ENCODE assay signal across 15 cellular contexts in the genomic region with DNA sequence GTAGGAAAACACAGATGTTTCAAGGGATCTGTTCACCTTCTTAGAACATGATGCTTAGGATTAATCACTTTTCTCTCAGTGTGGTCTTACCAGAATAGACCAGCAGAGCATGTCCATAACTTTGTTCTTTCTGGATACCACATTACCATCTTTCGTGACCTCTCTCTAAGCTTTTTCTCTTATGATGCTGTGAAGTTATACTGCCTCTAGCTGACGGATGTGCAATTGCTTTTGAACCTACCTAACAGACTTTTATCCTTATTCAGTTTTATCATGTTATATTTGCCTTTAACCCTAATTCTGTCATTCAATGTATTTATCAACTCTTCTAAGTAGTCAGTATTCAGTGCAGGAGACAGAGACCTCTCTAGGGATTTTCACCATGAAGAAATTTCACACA.
DNase-seq lines count a peak whose midpoint lies in the region; ATAC-seq and TF ChIP-seq lines count a peak whose summit lies in the region.
"Had no signal": no experiment of that assay in that cellular context is flagged by ENCODE, and none has a peak within 500 bp of the region (broad histone marks: within the 10 kb centered on the region; RNA-seq: fewer than 3 reads in every experiment).

No MANE protein-coding gene starts in this region.

- H3K27ac ChIP-seq in endodermal cell (ENCODE audit: low read depth, low read length) (no peak overlapping the region), smooth muscle cell (ENCODE audit: low read depth) (no peak overlapping the region)
- H3K27ac ChIP-seq: sigmoid colon, suprapubic skin had no signal

- H3K9me3 ChIP-seq in endodermal cell (ENCODE audit: control insufficient read depth, low read length): no peaks in the 10 kb centered on the region
- no peaks in the 10 kb centered on the region for H3K9me3 ChIP-seq in smooth muscle cell (replicated peaks; ENCODE audit: low read depth)
- H3K9me3 ChIP-seq: sigmoid colon, suprapubic skin had no signal

- H3K27me3 ChIP-seq in endodermal cell (ENCODE audit: control insufficient read depth, insufficient read depth, low read length, poor library complexity, severe bottlenecking) (no peaks in the 10 kb centered on the region), smooth muscle cell (ENCODE audit: low read depth) (no peaks in the 10 kb centered on the region)
- H3K27me3 ChIP-seq: sigmoid colon, suprapubic skin had no signal

- no peaks in the 10 kb centered on the region for H4K20me1 ChIP-seq in smooth muscle cell (ENCODE audit: low read depth)

- H3K27me3 Mint-ChIP-seq in endodermal cell (ENCODE audit: insufficient read depth): peaks cover 2% of the 10 kb centered on the region

- intact Hi-C loops in head of caudate nucleus (cut with DNase I): no loop called here

- no peaks in the 10 kb centered on the region for H3K4me1 Mint-ChIP-seq in endodermal cell

- no peak overlapping the region for H3K4me2 ChIP-seq in smooth muscle cell

- no peaks in the 10 kb centered on the region for H3K79me2 ChIP-seq in smooth muscle cell (ENCODE audit: low read depth)

- peak; percentile 16 for DNase-seq in DMS53 (lab: John Stamatoyannopoulos, UW)
- no peak for DNase-seq in DMS53 treated with DMSO at 0.1 percent for 48 hours (lab: John Stamatoyannopoulos, UW; ENCODE audit: unreplicated experiment)
- DNase-seq in NAMALWA (ENCODE audit: low spot score): peak; percentile 4
- no peak for DNase-seq in endodermal cell
- no peak for DNase-seq in smooth muscle cell (lab: John Stamatoyannopoulos, UW; ENCODE audit: unreplicated experiment)
- no peak for DNase-seq in head of caudate nucleus
- DNase-seq: 8988T; activated naive CD4-positive, alpha-beta T cell treated with anti-CD3 and anti-CD28 coated beads for 36 hours; DMS79; islet precursor cell; NCI-H1436 treated with DMSO at 0.1 percent for 48 hours; sigmoid colon had no signal

- TF ChIP-seq CTCF in endodermal cell (conservative IDR thresholded peaks at IDR 0.05): peak; percentile 71
- peak; percentile 4 for TF ChIP-seq CTCF in smooth muscle cell (IDR thresholded peaks at IDR 0.05; ENCODE audit: borderline replicate concordance, insufficient read depth, poor library complexity, severe bottlenecking)

- H3K36me3 ChIP-seq in endodermal cell (ENCODE audit: control insufficient read depth, insufficient read depth, low read length) (no peaks in the 10 kb centered on the region), smooth muscle cell (ENCODE audit: low read depth) (no peaks in the 10 kb centered on the region)
- H3K36me3 ChIP-seq: sigmoid colon, suprapubic skin had no signal

- H3K36me3 Mint-ChIP-seq in endodermal cell (ENCODE audit: low read depth): no peaks in the 10 kb centered on the region

- H3K4me3 Mint-ChIP-seq in endodermal cell: no peak overlapping the region
- H3K4me3 Mint-ChIP-seq: activated naive CD4-positive, alpha-beta T cell treated with anti-CD3 and anti-CD28 coated beads for 36 hours had no signal

- H3K9ac ChIP-seq in endodermal cell (ENCODE audit: extremely low read depth, low read length, poor library complexity, severe bottlenecking) (no peak overlapping the region), smooth muscle cell (ENCODE audit: low read depth) (no peak overlapping the region)

- H3K4me1 ChIP-seq in endodermal cell (ENCODE audit: control insufficient read depth, insufficient read depth, low read length): no peaks in the 10 kb centered on the region
- no peaks in the 10 kb centered on the region for H3K4me1 ChIP-seq in smooth muscle cell (ENCODE audit: low read depth)
- H3K4me1 ChIP-seq: suprapubic skin had no signal

- no peak overlapping the region for H2AFZ ChIP-seq in smooth muscle cell (ENCODE audit: low read depth)

- H3K4me3 ChIP-seq in endodermal cell (ENCODE audit: low read length) (no peak overlapping the region), smooth muscle cell (no peak overlapping the region)
- H3K4me3 ChIP-seq: sigmoid colon, suprapubic skin had no signal

- ATAC-seq in HG03139 (IDR thresholded peaks at IDR 0.05; ENCODE audit: unreplicated experiment) (no peak), HG02938 (IDR thresholded peaks at IDR 0.05; ENCODE audit: unreplicated experiment) (no peak)

- WGBS in endodermal cell (ENCODE audit: insufficient coverage in 1 of 2, insufficient read length in 1 of 2), 2 experiments: 92 to 100% methylated on average over 2 of the region's 2 CpGs
- WGBS in smooth muscle cell (ENCODE audit: low lambda C conversion rate): 89% methylated on average over 2 of the region's 2 CpGs

- H3F3A ChIP-seq in smooth muscle cell (ENCODE audit: low read depth): no peaks in the 10 kb centered on the region

- no peak overlapping the region for H3K27ac Mint-ChIP-seq in endodermal cell
- H3K27ac Mint-ChIP-seq: activated naive CD4-positive, alpha-beta T cell treated with anti-CD3 and anti-CD28 coated beads for 36 hours had no signal

- no peaks in the 10 kb centered on the region for H3K9me3 Mint-ChIP-seq in endodermal cell
- H3K9me3 Mint-ChIP-seq: activated naive CD4-positive, alpha-beta T cell treated with anti-CD3 and anti-CD28 coated beads for 36 hours had no signal

Comparison
In these comparisons a context has a peak if more than half of its experiments do, and no peak if none do; other contexts are left out.
1. DNase-seq: peak in DMS53 (single experiment) and NAMALWA (single experiment); none in DMS53 treated with DMSO at 0.1 percent for 48 hours (single experiment), endodermal cell (single experiment), smooth muscle cell (single experiment) and head of caudate nucleus (0 of 42).